In genomic region chr13:79475569-79475968, GRCh38 we compare ENCODE assay signal across 10 cellular contexts.
"Had no signal": no experiment of that assay in that cellular context is flagged by ENCODE, and none has a peak within 500 bp of the region (broad histone marks: within the 10 kb centered on the region; RNA-seq: fewer than 3 reads in every experiment).

No MANE protein-coding gene starts in this region.

- H3K9me3 ChIP-seq: HAP-1 had no signal

- H3K4me1 ChIP-seq: HAP-1 had no signal

- FAIRE-seq: H1 had no signal

- H3K36me3 ChIP-seq: HAP-1 had no signal

- H3K27ac ChIP-seq: GM23248 had no signal

- H3K4me3 ChIP-seq: GM23248, GM23338, HAP-1 had no signal

- ATAC-seq: GM23338, HCT116 had no signal

- DNase-seq: GM23248, GOT3, H7, H9, HCEC 1CT, HFFc6 had no signal
